ENCODE assay signal across 14 cellular contexts in genomic region chr3:42546691-42547213, GRCh38. TPM values are rescaled to one million over a fixed set of nuclear protein-coding genes. Genes with fewer than 3 reads are reported as not detected.
DNase-seq lines count a peak whose midpoint lies in the region; ATAC-seq and TF ChIP-seq lines count a peak whose summit lies in the region.
"Had no signal": no experiment of that assay in that cellular context is flagged by ENCODE, and none has a peak within 500 bp of the region (broad histone marks: within the 10 kb centered on the region; RNA-seq: fewer than 3 reads in every experiment).

No MANE protein-coding gene starts in this region.

- WGBS in right cardiac atrium, result 88% methylated on average over 3 of the region's 3 CpGs
- 79% methylated on average over 3 of the region's 3 CpGs for WGBS in prostate gland

- H3K9me3 ChIP-seq in right cardiac atrium (ENCODE audit: control insufficient read depth, low read length) (no peaks in the 10 kb centered on the region), prostate gland (no peaks in the 10 kb centered on the region), Karpas-422 (ENCODE audit: low read length) (no peaks in the 10 kb centered on the region)
- H3K9me3 ChIP-seq: Peyer's patch had no signal

- H3K4me3 ChIP-seq in right cardiac atrium (ENCODE audit: low read length), result no peak overlapping the region
- no peak overlapping the region for H3K4me3 ChIP-seq in prostate gland
- H3K4me3 ChIP-seq in Karpas-422 (ENCODE audit: low read length), result no peak overlapping the region
- H3K4me3 ChIP-seq: Peyer's patch had no signal

- H3K4me2 ChIP-seq in Karpas-422 (ENCODE audit: low read depth, low read length, poor library complexity, severe bottlenecking), result no peak overlapping the region

- no peaks in the 10 kb centered on the region for H3K9me2 ChIP-seq in Karpas-422 (replicated peaks; ENCODE audit: insufficient read depth, low read length)

- H3K9ac ChIP-seq in Karpas-422 (ENCODE audit: low read length), result no peak overlapping the region

- DNase-seq in right cardiac atrium, result no peak
- no peak for DNase-seq in Right ventricle myocardium superior
- DNase-seq in amniotic epithelial cell (ENCODE audit: low read depth), result peak; percentile 87
- no peak for DNase-seq in prostate gland (ENCODE audit: low spot score)
- no peak for DNase-seq in Karpas-422
- DNase-seq in posterior cingulate gyrus, result no peak
- DNase-seq: 8988T, DMS79 had no signal

- intact Hi-C loops in right cardiac atrium (cut with DNase I), result loop anchor here in 2 of 4 donors (5.0 to 10.0 kb wide), 3 partner anchors 299 to 652 kb away; no protein-coding TSS in a partner anchor
- intact Hi-C loops in Right ventricle myocardium superior (cut with DNase I), result loop anchor here (10.0 kb wide), 1 partner anchor 312 kb away; no protein-coding TSS in a partner anchor
- intact Hi-C loops in prostate gland (cut with DNase I), result loop anchor here (5.0 to 10.0 kb wide), 2 partner anchors 44 to 322 kb away; partner anchors contain the start of gene VIPR1
- intact Hi-C loops in posterior cingulate gyrus (cut with DNase I), result loop anchor here (5.0 kb wide), 2 partner anchors 299 to 314 kb away; no protein-coding TSS in a partner anchor

- no peaks in the 10 kb centered on the region for H3K79me2 ChIP-seq in Karpas-422 (ENCODE audit: low read length)

- H3K36me3 ChIP-seq in prostate gland (no peaks in the 10 kb centered on the region), Karpas-422 (ENCODE audit: insufficient read depth, low read length) (peaks cover 7% of the 10 kb centered on the region; the same call in 1 of the 2 replicates)

- TF ChIP-seq CTCF in prostate gland (IDR thresholded peaks at IDR 0.05), result no peak

- H4K20me1 ChIP-seq in Karpas-422 (ENCODE audit: insufficient read depth, low read depth, low read length), result 0 out of 2 replicates have a peak, but pooled peaks cover 2% of the 10 kb centered on the region

- no peak overlapping the region for H2AFZ ChIP-seq in Karpas-422 (ENCODE audit: low read length)

- no peak for TF ChIP-seq POLR2A in prostate gland (IDR thresholded peaks at IDR 0.05)

- ATAC-seq in right cardiac atrium (no peak), Right ventricle myocardium superior (ENCODE audit: poor library complexity) (no peak), HG03521 (IDR thresholded peaks at IDR 0.05; ENCODE audit: unreplicated experiment) (no peak)
- no peak for ATAC-seq in activated CD4-positive, CD25-positive, alpha-beta regulatory T cell treated with anti-CD3 and anti-CD28 coated beads, Interleukin-2, amount 50 U/mL, for 24 hours

- H3K27ac ChIP-seq in right cardiac atrium (ENCODE audit: low read length) (peak overlapping the region; percentile 15), prostate gland (peak overlapping the region; percentile 90 to 93), Karpas-422 (ENCODE audit: low read length) (no peak overlapping the region)

- H3K4me1 ChIP-seq in right cardiac atrium (ENCODE audit: control insufficient read depth, insufficient read depth, low read length) (peaks cover 5% of the 10 kb centered on the region), prostate gland (replicated peaks) (peaks cover 45% of the 10 kb centered on the region), Karpas-422 (ENCODE audit: low read length) (no peaks in the 10 kb centered on the region)

- H3K27me3 ChIP-seq in right cardiac atrium (ENCODE audit: control insufficient read depth, insufficient read depth) (no peaks in the 10 kb centered on the region), prostate gland (replicated peaks; ENCODE audit: insufficient read depth) (no peaks in the 10 kb centered on the region), Karpas-422 (ENCODE audit: low read length) (no peaks in the 10 kb centered on the region)
- H3K27me3 ChIP-seq: Peyer's patch had no signal

RNA-seq across cellular contexts. Expression of gene SEC22C, which starts 35.0 kb away (rescaled TPM):
- total RNA-seq in right cardiac atrium, result 10 to 100 TPM; 24.9 to 29.9 (median 28.4) TPM
- polyA plus RNA-seq in right cardiac atrium, result 20.2 TPM
- total RNA-seq in Right ventricle myocardium superior, result 21.6 TPM
- 100 to 1,000 TPM in 1 of 2 donors, 10 to 100 TPM in 1; 78.0 to 120 TPM for total RNA-seq in prostate gland
- total RNA-seq in Karpas-422 (2014; rRNA removed; shearing (Covaris generic); ENCODE audit: low replicate concordance), result 36.4 and 49.8 TPM in 2 replicates

RNA-seq across cellular contexts. Expression of gene SS18L2, which starts 43.9 kb away (rescaled TPM):
- total RNA-seq in right cardiac atrium, result 10 to 100 TPM; 11.8 to 14.2 (median 13.5) TPM
- 26.7 TPM for polyA plus RNA-seq in right cardiac atrium
- total RNA-seq in Right ventricle myocardium superior, result 9.1 TPM
- total RNA-seq in prostate gland, result 10 to 100 TPM; 23.0 to 43.3 TPM
- total RNA-seq in Karpas-422 (2014; rRNA removed; shearing (Covaris generic); ENCODE audit: low replicate concordance), result 57.5 and 105 TPM in 2 replicates

RNA-seq across cellular contexts. Expression of gene VIPR1, which starts 44.3 kb away (rescaled TPM):
- total RNA-seq in right cardiac atrium (10 to 100 TPM in 2 of 4 donors, 1 to 10 TPM in 2; 4.9 to 12.8 (median 8.6) TPM), Right ventricle myocardium superior (3.4 TPM), prostate gland (100 to 1,000 TPM in 1 of 2 donors, 10 to 100 TPM in 1; 98.5 to 226 TPM)
- 10.2 TPM for polyA plus RNA-seq in right cardiac atrium
- total RNA-seq in Karpas-422 (2014; rRNA removed; shearing (Covaris generic); ENCODE audit: low replicate concordance), result 0.41 and 2.5 TPM in 2 replicates
- total RNA-seq: HFFc6, NCI-H460 had no signal
- polyA plus RNA-seq: BJ had no signal

RNA-seq across cellular contexts. Expression of gene NKTR, which starts 53.7 kb away (rescaled TPM):
- total RNA-seq in right cardiac atrium, result 10 to 100 TPM; 27.7 to 35.8 (median 29.5) TPM
- polyA plus RNA-seq in right cardiac atrium, result 22.6 TPM
- total RNA-seq in Right ventricle myocardium superior, result 21.6 TPM
- 10 to 100 TPM; 42.2 to 91.6 TPM for total RNA-seq in prostate gland
- 103 and 178 TPM in 2 replicates for total RNA-seq in Karpas-422 (2014; rRNA removed; shearing (Covaris generic); ENCODE audit: low replicate concordance)

Comparison
In these comparisons a context has a peak if more than half of its experiments do, and no peak if none do; other contexts are left out.
1. RNA of gene VIPR1, which starts 44.3 kb away (total RNA-seq): 98.5 to 226 TPM in prostate gland; 4.9 to 12.8 TPM in right cardiac atrium, 3.4 TPM in Right ventricle myocardium superior (single experiment) and 0.41 to 2.5 TPM in Karpas-422; every median in the first group is over 4 times any median in the second.